In the genomic region with DNA sequence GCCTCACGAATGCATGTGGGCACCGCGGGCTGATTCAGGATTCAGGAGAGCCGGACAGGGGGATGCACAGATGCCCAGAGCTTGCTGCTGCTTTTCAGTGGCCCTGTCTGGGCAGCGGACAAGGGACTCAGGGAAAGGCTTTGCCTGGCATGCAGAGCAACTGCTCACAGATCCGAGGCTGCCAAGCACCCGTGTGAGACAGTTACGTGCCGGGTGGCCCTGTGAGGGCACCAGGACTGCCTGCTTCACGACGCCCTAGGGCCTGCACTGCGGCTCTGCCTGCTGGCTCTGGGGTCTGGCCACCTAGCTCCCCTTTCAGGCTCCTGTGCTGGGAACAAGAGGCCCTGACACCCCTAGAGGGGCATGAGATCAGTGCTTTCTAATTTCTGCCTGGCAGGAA, we compare ENCODE assay signal across 32 cellular contexts.
"Had no signal": no experiment of that assay in that cellular context is flagged by ENCODE, and none has a peak within 500 bp of the region (broad histone marks: within the 10 kb centered on the region; RNA-seq: fewer than 3 reads in every experiment).

No MANE protein-coding gene starts in this region.

- H3K36me3 Mint-ChIP-seq: activated CD4-positive, alpha-beta memory T cell treated with anti-CD3 and anti-CD28 coated beads for 36 hours; activated naive CD4-positive, alpha-beta T cell treated with anti-CD3 and anti-CD28 coated beads, Interleukin-2, amount 50 U/mL, for 72 hours had no signal

- H3K4me1 Mint-ChIP-seq: activated B cell treated with CpG ODN at 0.5 μM for 24 hours had no signal

- H3K27me3 ChIP-seq: adrenal gland, brain microvascular endothelial cell, MG63, SJSA1 had no signal

- H3K27ac Mint-ChIP-seq: activated B cell treated with CpG ODN at 0.5 μM for 24 hours; activated CD4-positive, alpha-beta memory T cell treated with anti-CD3 and anti-CD28 coated beads for 36 hours; activated naive CD4-positive, alpha-beta T cell treated with anti-CD3 and anti-CD28 coated beads for 36 hours; activated naive CD4-positive, alpha-beta T cell treated with anti-CD3 and anti-CD28 coated beads, Interleukin-2, amount 50 U/mL, for 72 hours; activated T-helper 1 cell treated with anti-CD3 and anti-CD28 coated beads, Interleukin-12 subunit alpha, Interleukin-12 subunit beta, Interleukin-2, Interleukin-4 antibody, amounts not matched to agents 30 ng/mL and 10 ng/mL and 1 ng/mL, durations not matched to agents 14 hours and 24 hours and 36 hours had no signal

- H3K36me3 ChIP-seq: adrenal gland, brain microvascular endothelial cell, MG63, SJSA1 had no signal

- DNase-seq: activated B cell treated with CpG ODN at 0.5 μM for 24 hours; activated CD4-positive, alpha-beta memory T cell treated with anti-CD3 and anti-CD28 coated beads for 36 hours; activated CD4-positive, alpha-beta T cell treated with anti-CD3 and anti-CD28 coated beads for 4 hours; activated CD4-positive, alpha-beta T cell treated with anti-CD3 and anti-CD28 coated beads, Interleukin-2, amount 50 U/mL, for 1 hour; activated CD4-positive, CD25-positive, alpha-beta regulatory T cell treated with anti-CD3 and anti-CD28 coated beads, Interleukin-2, amount 50 U/mL, for 72 hours; activated CD8-positive, alpha-beta memory T cell treated with anti-CD3 and anti-CD28 coated beads, Interleukin-2, amount 50 U/mL, for 4 hours; activated gamma-delta T cell treated with Interleukin-2 at 50 U/mL for 16 hours; activated naive CD4-positive, alpha-beta T cell treated with anti-CD3 and anti-CD28 coated beads for 36 hours; activated T-cell treated with anti-CD3 and anti-CD28 coated beads for 4 hours; activated T-cell treated with anti-CD3 and anti-CD28 coated beads, Interleukin-2, amount 50 U/mL, for 4 hours; adrenal gland; brain microvascular endothelial cell; central memory CD4-positive, alpha-beta T cell; Kasumi-1; MG63; NCI-H1048; NCI-H1105 treated with DMSO at 0.1 percent for 48 hours; NCI-H1436 treated with DMSO at 0.1 percent for 48 hours; NCI-H1694 treated with DMSO at 0.1 percent for 48 hours; NCI-H2029; NCI-H345; NCI-H524 treated with DMSO at 0.1 percent for 48 hours; SHP77 treated with DMSO at 0.1 percent for 48 hours; SW 1271; T-helper 1 cell; T-helper 2 cell; T-helper 9 cell had no signal

- H3K27ac ChIP-seq: adrenal gland, brain microvascular endothelial cell, SJSA1, VCaP had no signal

- H3K9me3 Mint-ChIP-seq: activated B cell treated with CpG ODN at 0.5 μM for 24 hours; activated CD4-positive, alpha-beta memory T cell treated with anti-CD3 and anti-CD28 coated beads for 36 hours; activated naive CD4-positive, alpha-beta T cell treated with anti-CD3 and anti-CD28 coated beads for 36 hours; activated naive CD4-positive, alpha-beta T cell treated with anti-CD3 and anti-CD28 coated beads, Interleukin-2, amount 50 U/mL, for 72 hours; activated T-cell treated with anti-CD3 and anti-CD28 coated beads, Interleukin-2, amount 50 U/mL, for 4 hours; activated T-helper 1 cell treated with anti-CD3 and anti-CD28 coated beads, Interleukin-12 subunit alpha, Interleukin-12 subunit beta, Interleukin-2, Interleukin-4 antibody, amounts not matched to agents 30 ng/mL and 10 ng/mL and 1 ng/mL, durations not matched to agents 14 hours and 24 hours and 36 hours had no signal

- H3K4me1 ChIP-seq: adrenal gland, SJSA1 had no signal

- H3K27me3 Mint-ChIP-seq: activated B cell treated with CpG ODN at 0.5 μM for 24 hours had no signal

- H3K9me3 ChIP-seq: adrenal gland had no signal

- H3K4me3 Mint-ChIP-seq: activated B cell treated with CpG ODN at 0.5 μM for 24 hours; activated CD4-positive, alpha-beta memory T cell treated with anti-CD3 and anti-CD28 coated beads for 36 hours; activated naive CD4-positive, alpha-beta T cell treated with anti-CD3 and anti-CD28 coated beads for 36 hours; activated T-cell treated with anti-CD3 and anti-CD28 coated beads, Interleukin-2, amount 50 U/mL, for 4 hours; activated T-helper 1 cell treated with anti-CD3 and anti-CD28 coated beads, Interleukin-12 subunit alpha, Interleukin-12 subunit beta, Interleukin-2, Interleukin-4 antibody, amounts not matched to agents 30 ng/mL and 10 ng/mL and 1 ng/mL, durations not matched to agents 14 hours and 24 hours and 36 hours had no signal

- ATAC-seq: activated naive CD4-positive, alpha-beta T cell treated with anti-CD3 and anti-CD28 coated beads, Interleukin-2, amount 50 U/mL, for 72 hours; activated T-cell treated with anti-CD3 and anti-CD28 coated beads, Interleukin-2, amount 50 U/mL, for 4 hours; Panc1 had no signal

- H3K4me3 ChIP-seq: adrenal gland, MG63, SJSA1 had no signal
